ENCODE assay signal across 8 cellular contexts in genomic region chr12:68746572-68747180, GRCh38. TPM values are rescaled to one million over a fixed set of nuclear protein-coding genes. Genes with fewer than 3 reads are reported as not detected.
DNase-seq lines count a peak whose midpoint lies in the region; ATAC-seq, FAIRE-seq and TF ChIP-seq lines count a peak whose summit lies in the region.

No MANE protein-coding gene starts in this region.

- H3K27ac ChIP-seq in A549: peak overlapping the region; percentile 80 to 85

- no peaks in the 10 kb centered on the region for H3K9me3 ChIP-seq in A549

- H3K4me1 Mint-ChIP-seq in activated CD8-positive, alpha-beta T cell treated with anti-CD3 and anti-CD28 coated beads, Interleukin-2, amount 10 ng/mL, durations not matched to agents 7 days and 5 days (ENCODE audit: low read depth): peaks cover 42% of the 10 kb centered on the region
- H3K4me1 Mint-ChIP-seq in endothelial cell (ENCODE audit: unreplicated experiment) (peaks cover 11% of the 10 kb centered on the region), memory B cell (peaks cover 32% of the 10 kb centered on the region)

- TF ChIP-seq RAD21 in A549 (conservative IDR thresholded peaks at IDR 0.05 in 1 of 2, IDR thresholded peaks at IDR 0.05 in 1 of 2): no peak

- peak overlapping the region; percentile 91 for H3K27ac Mint-ChIP-seq in activated CD8-positive, alpha-beta T cell treated with anti-CD3 and anti-CD28 coated beads, Interleukin-2, amount 10 ng/mL, durations not matched to agents 7 days and 5 days
- peak overlapping the region; percentile 1 for H3K27ac Mint-ChIP-seq in endothelial cell (ENCODE audit: unreplicated experiment)
- H3K27ac Mint-ChIP-seq in memory B cell: peak overlapping the region; percentile 95

- TF ChIP-seq POLR2A in A549 (IDR thresholded peaks at IDR 0.05; ENCODE audit: low read length): no peak

- TF ChIP-seq CTCF in A549 (IDR thresholded peaks at IDR 0.05): no peak
- TF ChIP-seq CTCF in endothelial cell (IDR thresholded peaks at IDR 0.05; ENCODE audit: unreplicated experiment): no peak

- no peak for TF ChIP-seq EP300 in A549 (IDR thresholded peaks at IDR 0.05)

- ATAC-seq in A549 (peak; percentile 75 to 80), HG03025 (IDR thresholded peaks at IDR 0.05; ENCODE audit: low FRiP score, unreplicated experiment) (peak; percentile 41), memory B cell (ENCODE audit: low read depth) (no peak)
- ATAC-seq in activated CD8-positive, alpha-beta T cell treated with anti-CD3 and anti-CD28 coated beads, Interleukin-2, amount 10 ng/mL, durations not matched to agents 7 days and 5 days: peak; percentile 42

- 3% methylated on average over 15 of the region's 15 CpGs for WGBS in A549 (ENCODE audit: missing lambda C conversion rate)

- H3K4me1 ChIP-seq in A549: peaks cover 13% of the 10 kb centered on the region

- H3K9me3 Mint-ChIP-seq in activated CD8-positive, alpha-beta T cell treated with anti-CD3 and anti-CD28 coated beads, Interleukin-2, amount 10 ng/mL, durations not matched to agents 7 days and 5 days (ENCODE audit: insufficient read depth): no peaks in the 10 kb centered on the region
- H3K9me3 Mint-ChIP-seq in endothelial cell (ENCODE audit: unreplicated experiment) (no peaks in the 10 kb centered on the region), memory B cell (no peaks in the 10 kb centered on the region)

- peak overlapping the region; percentile 98 for H3K4me3 Mint-ChIP-seq in activated CD8-positive, alpha-beta T cell treated with anti-CD3 and anti-CD28 coated beads, Interleukin-2, amount 10 ng/mL, durations not matched to agents 7 days and 5 days
- H3K4me3 Mint-ChIP-seq in endothelial cell (ENCODE audit: unreplicated experiment): peak overlapping the region; percentile 97
- H3K4me3 Mint-ChIP-seq in memory B cell: peak overlapping the region; percentile 94

- peaks cover 28% of the 10 kb centered on the region for H3K36me3 Mint-ChIP-seq in activated CD8-positive, alpha-beta T cell treated with anti-CD3 and anti-CD28 coated beads, Interleukin-2, amount 10 ng/mL, durations not matched to agents 7 days and 5 days (ENCODE audit: low read depth)
- H3K36me3 Mint-ChIP-seq in endothelial cell (ENCODE audit: low read depth, unreplicated experiment) (peaks cover 11% of the 10 kb centered on the region), memory B cell (peaks cover 14% of the 10 kb centered on the region)

- peak overlapping the region; percentile 71 for H3K4me3 ChIP-seq in A549

- CTCF ChIA-PET in A549 (lab: Yijun Ruan, JAX): interaction anchor here (0.9 to 2.3 kb wide), 5 partner anchors 12 to 524 kb away, joined by 3 to 8 read pairs (median 3); no protein-coding TSS in a partner anchor
- CTCF ChIA-PET in activated CD8-positive, alpha-beta T cell treated with anti-CD3 and anti-CD28 coated beads, Interleukin-2, amount 10 ng/mL, durations not matched to agents 7 days and 5 days (lab: Charles Lee): interaction anchor here (0.5 to 3.8 kb wide), 4 partner anchors 13 to 137 kb away, joined by 3 to 22 read pairs (median 4); partner anchors contain the start of gene MDM2

- no peaks in the 10 kb centered on the region for H3K27me3 Mint-ChIP-seq in activated CD8-positive, alpha-beta T cell treated with anti-CD3 and anti-CD28 coated beads, Interleukin-2, amount 10 ng/mL, durations not matched to agents 7 days and 5 days (ENCODE audit: low read depth)
- H3K27me3 Mint-ChIP-seq in endothelial cell (ENCODE audit: unreplicated experiment) (peaks cover 6% of the 10 kb centered on the region), memory B cell (no peaks in the 10 kb centered on the region)

- DNase-seq in A549 (ENCODE audit: low read depth in 1 of 2, low spot score in 1 of 2): peak; percentile 42 to 51
- peak; percentile 5 for DNase-seq in GM18507 (ENCODE audit: extremely low spot score, insufficient read length, low read depth)
- DNase-seq in NCI-H345 (lab: John Stamatoyannopoulos, UW): peak; percentile 47
- peak; percentile 51 for DNase-seq in activated CD8-positive, alpha-beta T cell treated with anti-CD3 and anti-CD28 coated beads, Interleukin-2, amount 10 ng/mL, durations not matched to agents 7 days and 5 days
- peak; percentile 52 for DNase-seq in endothelial cell (ENCODE audit: low spot score)
- peak; percentile 7 to 28 for DNase-seq in memory B cell (ENCODE audit: low spot score in 2 of 2)
- DNase-seq in stimulated activated CD8-positive, alpha-beta memory T cell treated with anti-CD3 and anti-CD28 coated beads, Interleukin-7, amount 100 ng/mL, for 24 hours (ENCODE audit: low read depth): peak; percentile 4

- FAIRE-seq in A549 (lab: Jason Lieb, UNC): no peak
- FAIRE-seq in GM18507 (lab: Jason Lieb, UNC): peak; percentile 47

- POLR2A ChIA-PET in A549 (lab: Yijun Ruan, JAX): interaction anchor here (0.6 to 2.5 kb wide), 9 partner anchors 8 to 382 kb away, joined by 3 to 45 read pairs (median 4); partner anchors contain the start of gene MDM2
- POLR2A ChIA-PET in activated CD8-positive, alpha-beta T cell treated with anti-CD3 and anti-CD28 coated beads, Interleukin-2, amount 10 ng/mL, durations not matched to agents 7 days and 5 days (lab: Charles Lee): interaction anchor here (0.6 to 2.7 kb wide), 9 partner anchors 22 to 415 kb away, joined by 3 to 42 read pairs (median 3); partner anchors contain the start of genes MDM1 and MDM2

- H3K4me2 ChIP-seq in A549: peak overlapping the region; percentile 98

TF ChIP-seq in A549, 52 proteins besides CTCF, POLR2A, EP300 and RAD21:
- 0 out of 2 replicates have a peak, but pooled peaks have one; percentile 31 for TF ChIP-seq KDM5A (IDR thresholded peaks at IDR 0.05)
- no peak for TF ChIP-seq HDAC2 (IDR thresholded peaks at IDR 0.05)
- no peak for TF ChIP-seq ATOH8 (CRISPR knock-in tag; IDR thresholded peaks at IDR 0.05; ENCODE audit: low read depth)
- TF ChIP-seq FOSL2 (IDR thresholded peaks at IDR 0.05): 0 out of 2 replicates have a peak, but pooled peaks have one; percentile 10
- peak; percentile 61 for TF ChIP-seq FOSL2 (CRISPR knock-in tag; IDR thresholded peaks at IDR 0.05)

RNA-seq across cellular contexts. Expression of gene SLC35E3, which starts 0.7 kb away (rescaled TPM):
- polyA plus RNA-seq in A549 (2011; rRNA removed) (16.7 and 22.1 TPM in 2 replicates), A549 (2017; fragmentation: RNase III; extraction: RNeasy Plus Mini Kit Qiagen cat#74134 plus additional on column Dnase treatment) (4.8 to 6.5 TPM (median 5.1 TPM) in 3 replicates)
- polyA plus RNA-seq in A549 (2012; cell fraction: cytosol; rRNA removed): 3.8 and 5.2 TPM in 2 replicates
- polyA plus RNA-seq in A549 (2012; cell fraction: nucleus; rRNA removed): 5.2 and 8.1 TPM in 2 replicates
- 3.2 and 7.7 TPM in 2 replicates for polyA minus RNA-seq in A549 (2011; rRNA and poly(A)+ RNA removed)
- total RNA-seq in activated CD8-positive, alpha-beta T cell treated with anti-CD3 and anti-CD28 coated beads, Interleukin-2, amount 10 ng/mL, durations not matched to agents 7 days and 5 days: 1 to 10 TPM; 9.6 to 9.8 TPM
- 10.5 TPM for total RNA-seq in endothelial cell (ENCODE audit: unreplicated experiment)

RNA-seq across cellular contexts. Expression of gene NUP107, which starts 59.9 kb away (rescaled TPM):
- polyA plus RNA-seq in A549 (2011; rRNA removed) (127 and 194 TPM in 2 replicates), A549 (2017; fragmentation: RNase III; extraction: RNeasy Plus Mini Kit Qiagen cat#74134 plus additional on column Dnase treatment) (78.5 to 86.0 TPM (median 79.3 TPM) in 3 replicates)
- polyA plus RNA-seq in A549 (2012; cell fraction: cytosol; rRNA removed): 42.2 and 46.2 TPM in 2 replicates
- polyA plus RNA-seq in A549 (2012; cell fraction: nucleus; rRNA removed): 34.5 and 49.3 TPM in 2 replicates
- 58.6 and 59.1 TPM in 2 replicates for polyA minus RNA-seq in A549 (2011; rRNA and poly(A)+ RNA removed)
- total RNA-seq in activated CD8-positive, alpha-beta T cell treated with anti-CD3 and anti-CD28 coated beads, Interleukin-2, amount 10 ng/mL, durations not matched to agents 7 days and 5 days: 100 to 1,000 TPM; 103 to 105 TPM
- 66.3 TPM for total RNA-seq in endothelial cell (ENCODE audit: unreplicated experiment)

Comparison
In these comparisons a context has a peak if more than half of its experiments do, and no peak if none do; other contexts are left out.
1. H3K27ac Mint-ChIP-seq: peak in every context shown above with its lines; median percentile 95 in memory B cell; 91 in activated CD8-positive, alpha-beta T cell treated with anti-CD3 and anti-CD28 coated beads, Interleukin-2, amount 10 ng/mL, durations not matched to agents 7 days and 5 days; 1 in endothelial cell.